Comparison of ENCODE assay signal across 32 cellular contexts in genomic region chr16:28105954-28106353, GRCh38. TPM values are rescaled to one million over a fixed set of nuclear protein-coding genes. Genes with fewer than 3 reads are reported as not detected.
"Had no signal": no experiment of that assay in that cellular context is flagged by ENCODE, and none has a peak within 500 bp of the region (broad histone marks: within the 10 kb centered on the region; RNA-seq: fewer than 3 reads in every experiment).

No MANE protein-coding gene starts in this region.

- H3K27ac ChIP-seq: lower lobe of right lung, ovary, sigmoid colon, suprapubic skin, transverse colon, uterus had no signal

- H3K27ac Mint-ChIP-seq: activated B cell treated with CpG ODN at 0.5 μM for 24 hours; activated naive CD4-positive, alpha-beta T cell treated with anti-CD3 and anti-CD28 coated beads, Interleukin-2, amount 50 U/mL, for 24 hours; activated naive CD8-positive, alpha-beta T cell treated with anti-CD3 and anti-CD28 coated beads, Interleukin-2, amount 50 U/mL, for 24 hours; activated T-helper 1 cell treated with anti-CD3 and anti-CD28 coated beads, Interleukin-12 subunit alpha, Interleukin-12 subunit beta, Interleukin-2, Interleukin-4 antibody, amounts not matched to agents 30 ng/mL and 10 ng/mL and 1 ng/mL, durations not matched to agents 14 hours and 24 hours and 36 hours; nephron; progenitor cell of endocrine pancreas; T-helper 2 cell treated with Interferon-gamma antibody and Interleukin-4, amounts not matched to agents 5 μg/mL and 100 μg/mL, for 36 hours had no signal

- H3K9me3 ChIP-seq: lower lobe of right lung, ovary, sigmoid colon, suprapubic skin, transverse colon, uterus had no signal

- H3K9me3 Mint-ChIP-seq: activated B cell treated with CpG ODN at 0.5 μM for 24 hours; activated naive CD4-positive, alpha-beta T cell treated with anti-CD3 and anti-CD28 coated beads, Interleukin-2, amount 50 U/mL, for 24 hours; activated naive CD8-positive, alpha-beta T cell treated with anti-CD3 and anti-CD28 coated beads, Interleukin-2, amount 50 U/mL, for 24 hours; activated T-helper 1 cell treated with anti-CD3 and anti-CD28 coated beads, Interleukin-12 subunit alpha, Interleukin-12 subunit beta, Interleukin-2, Interleukin-4 antibody, amounts not matched to agents 30 ng/mL and 10 ng/mL and 1 ng/mL, durations not matched to agents 14 hours and 24 hours and 36 hours; effector memory CD8-positive, alpha-beta T cell; immature natural killer cell; nephron; T-helper 2 cell treated with Interferon-gamma antibody and Interleukin-4, amounts not matched to agents 5 μg/mL and 100 μg/mL, for 36 hours had no signal

- H3K27me3 ChIP-seq: ovary, sigmoid colon, suprapubic skin, transverse colon, uterus had no signal

- DNase-seq: activated B cell treated with CpG ODN at 0.5 μM for 24 hours; activated CD4-positive, alpha-beta T cell treated with anti-CD3 and anti-CD28 coated beads, Interleukin-2, amount 50 U/mL, for 4 hours; activated naive CD8-positive, alpha-beta T cell treated with anti-CD3 and anti-CD28 coated beads, Interleukin-2, amount 50 U/mL, for 24 hours; amygdala; caudate nucleus; cortex of kidney; effector memory CD8-positive, alpha-beta T cell; head of caudate nucleus; hippocampal formation; immature natural killer cell; lower lobe of right lung; mesenchymal stem cell; ovary; sigmoid colon; small intestine; stimulated activated CD4-positive, alpha-beta T cell treated with anti-CD3 and anti-CD28 coated beads, Interleukin-1b, Interleukin-23, amount 100 ng/mL, for 48 hours; stimulated activated naive CD4-positive, alpha-beta T cell; T-helper 1 cell; transverse colon; uterus had no signal

- H3K4me1 Mint-ChIP-seq: activated B cell treated with CpG ODN at 0.5 μM for 24 hours, nephron had no signal

- H3K4me3 Mint-ChIP-seq: activated B cell treated with CpG ODN at 0.5 μM for 24 hours; activated naive CD4-positive, alpha-beta T cell treated with anti-CD3 and anti-CD28 coated beads, Interleukin-2, amount 50 U/mL, for 24 hours; activated naive CD8-positive, alpha-beta T cell treated with anti-CD3 and anti-CD28 coated beads, Interleukin-2, amount 50 U/mL, for 24 hours; activated T-helper 1 cell treated with anti-CD3 and anti-CD28 coated beads, Interleukin-12 subunit alpha, Interleukin-12 subunit beta, Interleukin-2, Interleukin-4 antibody, amounts not matched to agents 30 ng/mL and 10 ng/mL and 1 ng/mL, durations not matched to agents 14 hours and 24 hours and 36 hours; effector memory CD8-positive, alpha-beta T cell; immature natural killer cell; nephron; T-helper 2 cell treated with Interferon-gamma antibody and Interleukin-4, amounts not matched to agents 5 μg/mL and 100 μg/mL, for 36 hours had no signal

- ATAC-seq: activated naive CD8-positive, alpha-beta T cell treated with anti-CD3 and anti-CD28 coated beads, Interleukin-2, amount 50 U/mL, for 24 hours; effector memory CD8-positive, alpha-beta T cell had no signal

- H3K27me3 Mint-ChIP-seq: activated B cell treated with CpG ODN at 0.5 μM for 24 hours; activated naive CD4-positive, alpha-beta T cell treated with anti-CD3 and anti-CD28 coated beads, Interleukin-2, amount 50 U/mL, for 24 hours; activated naive CD8-positive, alpha-beta T cell treated with anti-CD3 and anti-CD28 coated beads, Interleukin-2, amount 50 U/mL, for 24 hours; effector memory CD8-positive, alpha-beta T cell; progenitor cell of endocrine pancreas had no signal

RNA-seq across cellular contexts. Expression of gene GSG1L, which starts 42.4 kb away (rescaled TPM):
- total RNA-seq: activated B cell treated with CpG ODN at 0.5 μM for 24 hours; activated T-helper 1 cell treated with anti-CD3 and anti-CD28 coated beads, Interleukin-12 subunit alpha, Interleukin-12 subunit beta, Interleukin-2, Interleukin-4 antibody, amounts not matched to agents 30 ng/mL and 10 ng/mL and 1 ng/mL, durations not matched to agents 14 hours and 24 hours and 36 hours; chondrocyte; endothelial cell of umbilical vein; fibroblast of lung; fibroblast of villous mesenchyme; kidney epithelial cell; renal cortical epithelial cell; transverse colon had no signal
